ENCODE assay signal across 8 cellular contexts in genomic region chr9:19946446-19947109, GRCh38.
DNase-seq lines count a peak whose midpoint lies in the region; ATAC-seq and TF ChIP-seq lines count a peak whose summit lies in the region.

No MANE protein-coding gene starts in this region.

- H3K4me3 ChIP-seq in AG04450 (ENCODE audit: low read depth, low read length) (no peak overlapping the region), upper lobe of right lung (no peak overlapping the region), vagina (no peak overlapping the region), mucosa of descending colon (no peak overlapping the region)

- no peaks in the 10 kb centered on the region for H3K27me3 ChIP-seq in AG04450 (ENCODE audit: control insufficient read depth, insufficient read depth, low read length)
- peaks cover 8% of the 10 kb centered on the region for H3K27me3 ChIP-seq in upper lobe of right lung
- no peaks in the 10 kb centered on the region for H3K27me3 ChIP-seq in vagina

- POLR2A ChIA-PET in AG04450 (lab: Yijun Ruan, JAX) = no interaction called here

- intact Hi-C loops in upper lobe of right lung (cut with DNase I) (no loop called here), vagina (cut with DNase I) (no loop called here), mucosa of descending colon (cut with DNase I, micrococcal nuclease) (no loop called here)

- CTCF ChIA-PET in AG04450 (lab: Charles Lee) = interaction anchor here (0.6 to 2.1 kb wide), 6 partner anchors 11 to 1173 kb away, joined by 3 to 8 read pairs (median 3); no protein-coding TSS in a partner anchor

- H3K9me3 ChIP-seq in AG04450 (ENCODE audit: control insufficient read depth, insufficient read depth, low read length) (no peaks in the 10 kb centered on the region), upper lobe of right lung (no peaks in the 10 kb centered on the region), vagina (no peaks in the 10 kb centered on the region), mucosa of descending colon (no peaks in the 10 kb centered on the region)

- ATAC-seq in GM18861 (IDR thresholded peaks at IDR 0.05; ENCODE audit: unreplicated experiment) = peak; percentile 76
- ATAC-seq in upper lobe of right lung = peak; percentile 28
- ATAC-seq in mucosa of descending colon = no peak
- ATAC-seq in HG03378 (IDR thresholded peaks at IDR 0.05; ENCODE audit: unreplicated experiment) = no peak

- TF ChIP-seq CTCF in AG04450 (IDR thresholded peaks at IDR 0.05; ENCODE audit: low read depth, low read length) = peak; percentile 45
- peak; percentile 15 for TF ChIP-seq CTCF in upper lobe of right lung (IDR thresholded peaks at IDR 0.05)
- TF ChIP-seq CTCF in vagina (IDR thresholded peaks at IDR 0.05) = no peak
- TF ChIP-seq CTCF in mucosa of descending colon (IDR thresholded peaks at IDR 0.05) = no peak

- H3K27ac ChIP-seq in AG04450 (ENCODE audit: low read depth, low read length) (no peak overlapping the region), epithelial cell of prostate (no peak overlapping the region), upper lobe of right lung (no peak overlapping the region), vagina (no peak overlapping the region)

- H3K4me1 ChIP-seq in upper lobe of right lung = no peaks in the 10 kb centered on the region
- no peaks in the 10 kb centered on the region for H3K4me1 ChIP-seq in vagina
- H3K4me1 ChIP-seq in mucosa of descending colon (ENCODE audit: low read depth) = no peaks in the 10 kb centered on the region

- no peak for TF ChIP-seq POLR2A in vagina (IDR thresholded peaks at IDR 0.05)

- no peaks in the 10 kb centered on the region for H3K36me3 ChIP-seq in upper lobe of right lung
- H3K36me3 ChIP-seq in vagina = no peaks in the 10 kb centered on the region
- H3K36me3 ChIP-seq in mucosa of descending colon (ENCODE audit: low read depth) = no peaks in the 10 kb centered on the region

- DNase-seq in AG04450 (ENCODE audit: low read depth, low spot score) (no peak), NCI-H1694 (lab: John Stamatoyannopoulos, UW) (peak; percentile 20), epithelial cell of prostate (ENCODE audit: low read depth, low spot score) (peak; percentile 27), upper lobe of right lung (no peak), vagina (ENCODE audit: extremely low spot score in 2 of 2) (no peak), mucosa of descending colon (no peak)

Comparison
In these comparisons a context has a peak if more than half of its experiments do, and no peak if none do; other contexts are left out.
1. DNase-seq: peak in NCI-H1694 (single experiment) and epithelial cell of prostate (single experiment); none in AG04450 (single experiment), upper lobe of right lung (single experiment), vagina (0 of 2) and mucosa of descending colon (0 of 3).
2. CTCF ChIP-seq: peak in AG04450 (single experiment) and upper lobe of right lung (single experiment); none in vagina (0 of 3) and mucosa of descending colon (single experiment).
3. ATAC-seq: peak in GM18861 (single experiment) and upper lobe of right lung (single experiment); none in mucosa of descending colon (single experiment) and HG03378 (single experiment).